In genomic region chr15:55993111-55993803, GRCh38 we compare ENCODE assay signal across 8 cellular contexts. TPM values are rescaled to one million over a fixed set of nuclear protein-coding genes. Genes with fewer than 3 reads are reported as not detected.
A peak's percentile ranks its signal among the peaks of the same experiment; 100 is the strongest.
DNase-seq lines count a peak whose midpoint lies in the region; ATAC-seq and TF ChIP-seq lines count a peak whose summit lies in the region.

NEDD4 (minus strand) TSS chr15:55993612; CDS start chr15:55993555, 57 bp downstream.

- peak within 1 kb of the TSS; percentile 93 for H3K27ac Mint-ChIP-seq in neural crest cell (ENCODE audit: unreplicated experiment)

- no peaks in the 10 kb centered on the region for H3K9me3 Mint-ChIP-seq in neural crest cell

- peak within 1 kb of the TSS; percentile 94 for H3K4me3 Mint-ChIP-seq in neural crest cell

- intact Hi-C loops in stomach (cut with DNase I; ENCODE audit: low total_unique reads): no loop called here

- H3K36me3 ChIP-seq in KOPT-K1 (ENCODE audit: insufficient read depth, low read length) (no peaks in the 10 kb centered on the region), stomach (no peaks in the 10 kb centered on the region)

- H3K27me3 ChIP-seq in stomach: no peaks in the 10 kb centered on the region

- no peaks in the 10 kb centered on the region for H3K27me3 Mint-ChIP-seq in neural crest cell (ENCODE audit: low read depth)

- ATAC-seq in GM21786 (IDR thresholded peaks at IDR 0.05; ENCODE audit: unreplicated experiment): peak; percentile 83

- DNase-seq in DMS53 (lab: John Stamatoyannopoulos, UW): peak; percentile 86
- DNase-seq in SHP77 treated with DMSO at 0.1 percent for 48 hours (lab: John Stamatoyannopoulos, UW): peak; percentile 66
- peak; percentile 52 for DNase-seq in activated gamma-delta T cell (lab: John Stamatoyannopoulos, UW)
- peak; percentile 87 for DNase-seq in fibroblast of villous mesenchyme (ENCODE audit: low read depth)
- DNase-seq in neural crest cell (ENCODE audit: low read depth, low spot score): peak; percentile 79
- peak; percentile 79 for DNase-seq in stomach

- H3K4me1 Mint-ChIP-seq in neural crest cell: peaks cover 39% of the 10 kb centered on the region

- WGBS in stomach, 5 donors: 0 to 1% (median 0%) methylated on average over 24 to 83 of the region's 83 CpGs

- H3K4me3 ChIP-seq in fibroblast of villous mesenchyme (ENCODE audit: low read depth, low read length) (peak within 1 kb of the TSS; percentile 84), stomach (peak within 1 kb of the TSS; percentile 78 to 89 (median 86))

- no peaks in the 10 kb centered on the region for H3K9me3 ChIP-seq in KOPT-K1 (ENCODE audit: insufficient read depth, low read length, poor library complexity, severe bottlenecking)
- no peaks in the 10 kb centered on the region for H3K9me3 ChIP-seq in stomach

- TF ChIP-seq EP300 in stomach (IDR thresholded peaks at IDR 0.05): no peak

- H3K36me3 Mint-ChIP-seq in neural crest cell (ENCODE audit: low read depth): peaks cover 6% of the 10 kb centered on the region

- TF ChIP-seq POLR2A in stomach (IDR thresholded peaks at IDR 0.05): no peak

- TF ChIP-seq CTCF in fibroblast of villous mesenchyme (IDR thresholded peaks at IDR 0.05; ENCODE audit: insufficient read depth, low read depth, low read length) (peak; percentile 50), neural crest cell (conservative IDR thresholded peaks at IDR 0.05) (peak; percentile 59), stomach (IDR thresholded peaks at IDR 0.05) (peak in 5 of 7 experiments; percentile 22 to 56 (median 24))

- H3K4me1 ChIP-seq in stomach: peaks cover 15 to 25% (median 20%) of the 10 kb centered on the region in 4 donors

- H3K27ac ChIP-seq in KOPT-K1 (ENCODE audit: low read depth, low read length, poor library complexity, severe bottlenecking) (peak within 1 kb of the TSS; percentile 73), stomach (peak within 1 kb of the TSS; percentile 81 to 95 (median 89))

RNA-seq across cellular contexts. Expression of gene NEDD4, which starts in this region (rescaled TPM):
- 29.6 and 45.3 TPM in 2 replicates for total RNA-seq in fibroblast of villous mesenchyme
- 20.3 and 22.8 TPM in 2 replicates for total RNA-seq in neural crest cell
- total RNA-seq in stomach: 10 to 100 TPM in 4 of 5 donors, 1 to 10 TPM in 1; 2.9 to 40.8 (median 29.2) TPM
- 1 to 10 TPM; 2.9 to 4.9 (median 3.2) TPM for polyA plus RNA-seq in stomach

Comparison
In these comparisons a context has a peak if more than half of its experiments do, and no peak if none do; other contexts are left out.
1. Peak in every context shown above with its lines: DNase-seq, ATAC-seq, H3K4me3 ChIP-seq and H3K27ac ChIP-seq.